ENCODE assay signal across 1 cellular context in genomic region chr2:27115485-27115884, GRCh38.
TF ChIP-seq lines count a peak whose summit lies in the region.

No MANE protein-coding gene starts in this region.

TF ChIP-seq in K562, 482 proteins besides CTCF, POLR2A, EP300 and RAD21:
- no peak for TF ChIP-seq MBD2 (IDR thresholded peaks at IDR 0.05; ENCODE audit: borderline replicate concordance, low read depth)
- TF ChIP-seq THAP12 (CRISPR knock-in tag; IDR thresholded peaks at IDR 0.05): no peak
- no peak; the same call in 1 of the 2 replicates for TF ChIP-seq JUND (IDR thresholded peaks at IDR 0.05; ENCODE audit: borderline replicate concordance, low read depth, low read length)
- peak; percentile 37; the same call in 1 of the 3 replicates for TF ChIP-seq JUND (tag; IDR thresholded peaks at IDR 0.05; ENCODE audit: borderline replicate concordance, low read depth, low read length)
- no peak for TF ChIP-seq POLR3G (IDR thresholded peaks at IDR 0.05; ENCODE audit: extremely low read depth, insufficient read length, insufficient replicate concordance)
- TF ChIP-seq ADNP (tag; IDR thresholded peaks at IDR 0.05): peak; percentile 71; the same call in 1 of the 2 replicates
- 0 out of 2 replicates have a peak, but pooled peaks have one; percentile 14 for TF ChIP-seq SOX6 (IDR thresholded peaks at IDR 0.05)
- peak in 1 of 2 experiments; percentile 56; a peak in 1 of 4 replicates for TF ChIP-seq KDM1A (IDR thresholded peaks at IDR 0.05)
- TF ChIP-seq RCOR1 (IDR thresholded peaks at IDR 0.05; ENCODE audit: borderline replicate concordance in 1 of 2, low read depth in 2 of 2, low read length in 2 of 2): 0 out of 4 replicates have a peak, but pooled peaks of 1 of the 2 experiments have one; percentile 18
- TF ChIP-seq CBFA2T3 (IDR thresholded peaks at IDR 0.05): peak; percentile 9; the same call in 1 of the 2 replicates
- TF ChIP-seq ZNF584 (CRISPR knock-in tag; IDR thresholded peaks at IDR 0.05; ENCODE audit: low read depth): no peak
- no peak for TF ChIP-seq EGR1 (conservative IDR thresholded peaks at IDR 0.05)
- TF ChIP-seq SMARCA5 (IDR thresholded peaks at IDR 0.05): peak; percentile 66; the same call in 1 of the 2 replicates
- TF ChIP-seq ZNF79 (CRISPR knock-in tag; IDR thresholded peaks at IDR 0.05; ENCODE audit: low read depth): no peak
- peak; percentile 67 for TF ChIP-seq BCOR (IDR thresholded peaks at IDR 0.05)
- TF ChIP-seq ILF3 (IDR thresholded peaks at IDR 0.05; ENCODE audit: borderline replicate concordance): no peak
- no peak for TF ChIP-seq BRD4 (IDR thresholded peaks at IDR 0.05)
- 0 out of 2 replicates have a peak, but pooled peaks have one; percentile 7 for TF ChIP-seq MAFG (tag; conservative IDR thresholded peaks at IDR 0.05)
- peak; percentile 22; the same call in 1 of the 2 replicates for TF ChIP-seq ATF3 (IDR thresholded peaks at IDR 0.05)
- no peak for TF ChIP-seq ATF3 (CRISPR knock-in tag; conservative IDR thresholded peaks at IDR 0.05)
- TF ChIP-seq BRF2 (IDR thresholded peaks at IDR 0.05; ENCODE audit: borderline replicate concordance, insufficient read depth, insufficient read length): no peak
- TF ChIP-seq ZFP36 (IDR thresholded peaks at IDR 0.05; ENCODE audit: low read depth, low read length, partially characterized antibody): peak; percentile 81
- TF ChIP-seq KLF1 (tag; IDR thresholded peaks at IDR 0.05): no peak
- TF ChIP-seq RBM25 (IDR thresholded peaks at IDR 0.05; ENCODE audit: low read depth, low read length, severe bottlenecking): peak; percentile 81
- TF ChIP-seq ZNF511 (CRISPR knock-in tag; IDR thresholded peaks at IDR 0.05): no peak
- TF ChIP-seq FOSL1 (tag; conservative IDR thresholded peaks at IDR 0.05): peak; percentile 63
- TF ChIP-seq BACH1 (tag; IDR thresholded peaks at IDR 0.05): no peak
